Comparison of ENCODE assay signal across 17 cellular contexts in genomic region chr1:12491691-12492090, GRCh38.
"Had no signal": no experiment of that assay in that cellular context is flagged by ENCODE, and none has a peak within 500 bp of the region (broad histone marks: within the 10 kb centered on the region; RNA-seq: fewer than 3 reads in every experiment).

No MANE protein-coding gene starts in this region.

- H3K4me3 ChIP-seq: cardiac muscle cell, uterus had no signal

- H3K9me3 Mint-ChIP-seq: activated CD8-positive, alpha-beta T cell treated with anti-CD3 and anti-CD28 coated beads for 36 hours; activated naive CD4-positive, alpha-beta T cell treated with anti-CD3 and anti-CD28 coated beads, Interleukin-2, amount 50 U/mL, for 24 hours; activated T-cell treated with anti-CD3 and anti-CD28 coated beads, Interleukin-2, amount 50 U/mL, for 4 hours; immature natural killer cell; stimulated activated effector memory CD8-positive, alpha-beta T cell treated with anti-CD3 and anti-CD28 coated beads, Interleukin-12 subunit alpha, Interleukin-12 subunit beta, amount 100 ng/mL, for 72 hours had no signal

- ATAC-seq: activated CD4-positive, alpha-beta T cell treated with anti-CD3 and anti-CD28 coated beads for 36 hours; activated CD8-positive, alpha-beta T cell treated with anti-CD3 and anti-CD28 coated beads for 36 hours; activated T-cell treated with anti-CD3 and anti-CD28 coated beads, Interleukin-2, amount 50 U/mL, for 4 hours; esophagus mucosa; sciatic nerve; stimulated activated effector memory CD8-positive, alpha-beta T cell treated with anti-CD3 and anti-CD28 coated beads, Interleukin-12 subunit alpha, Interleukin-12 subunit beta, amount 100 ng/mL, for 72 hours; T-helper 17 cell had no signal

- H3K27me3 Mint-ChIP-seq: activated CD4-positive, alpha-beta T cell treated with anti-CD3 and anti-CD28 coated beads for 36 hours; activated CD8-positive, alpha-beta T cell treated with anti-CD3 and anti-CD28 coated beads for 36 hours; activated naive CD4-positive, alpha-beta T cell treated with anti-CD3 and anti-CD28 coated beads, Interleukin-2, amount 50 U/mL, for 24 hours; T-helper 17 cell had no signal

- H3K27ac Mint-ChIP-seq: activated CD4-positive, alpha-beta T cell treated with anti-CD3 and anti-CD28 coated beads for 36 hours; activated CD8-positive, alpha-beta T cell treated with anti-CD3 and anti-CD28 coated beads for 36 hours; activated naive CD4-positive, alpha-beta T cell treated with anti-CD3 and anti-CD28 coated beads, Interleukin-2, amount 50 U/mL, for 24 hours; immature natural killer cell; stimulated activated effector memory CD8-positive, alpha-beta T cell treated with anti-CD3 and anti-CD28 coated beads, Interleukin-12 subunit alpha, Interleukin-12 subunit beta, amount 100 ng/mL, for 72 hours; T-helper 17 cell had no signal

- DNase-seq: activated CD4-positive, alpha-beta T cell treated with anti-CD3 and anti-CD28 coated beads for 36 hours; activated CD8-positive, alpha-beta T cell treated with anti-CD3 and anti-CD28 coated beads for 36 hours; activated effector memory CD4-positive, alpha-beta T cell treated with Interleukin-2 at 50 U/mL for 16 hours; activated T-cell treated with anti-CD3 and anti-CD28 coated beads, Interleukin-2, amount 50 U/mL, for 4 hours; foreskin melanocyte; head of caudate nucleus; immature natural killer cell; mesendoderm; stimulated activated CD4-positive, alpha-beta T cell treated with anti-CD3 and anti-CD28 coated beads, Interleukin-12 subunit alpha, Interleukin-12 subunit beta, amount 100 ng/mL, for 4 hours; T-helper 17 cell; uterus had no signal

- H3K4me3 Mint-ChIP-seq: activated CD4-positive, alpha-beta T cell treated with anti-CD3 and anti-CD28 coated beads for 36 hours; activated CD8-positive, alpha-beta T cell treated with anti-CD3 and anti-CD28 coated beads for 36 hours; activated naive CD4-positive, alpha-beta T cell treated with anti-CD3 and anti-CD28 coated beads, Interleukin-2, amount 50 U/mL, for 24 hours; activated T-cell treated with anti-CD3 and anti-CD28 coated beads, Interleukin-2, amount 50 U/mL, for 4 hours; immature natural killer cell; neural crest cell; stimulated activated effector memory CD8-positive, alpha-beta T cell treated with anti-CD3 and anti-CD28 coated beads, Interleukin-12 subunit alpha, Interleukin-12 subunit beta, amount 100 ng/mL, for 72 hours; T-helper 17 cell had no signal

- H3K4me1 Mint-ChIP-seq: neural crest cell; stimulated activated effector memory CD8-positive, alpha-beta T cell treated with anti-CD3 and anti-CD28 coated beads, Interleukin-12 subunit alpha, Interleukin-12 subunit beta, amount 100 ng/mL, for 72 hours; T-helper 17 cell had no signal

- H3K9me3 ChIP-seq: uterus had no signal

- H3K36me3 ChIP-seq: cardiac muscle cell, uterus had no signal
